Comparison of ENCODE assay signal across 8 cellular contexts in genomic region chr12:54279632-54280400, GRCh38. TPM values are rescaled to one million over a fixed set of nuclear protein-coding genes. Genes with fewer than 3 reads are reported as not detected.
DNase-seq lines count a peak whose midpoint lies in the region; ATAC-seq and TF ChIP-seq lines count a peak whose summit lies in the region.

Gene CBX5 (minus strand): TSS chr12:54280122. CDS start chr12:54257650, 22,472 bp downstream.

- peak; percentile 67 for ATAC-seq in GM19397 (IDR thresholded peaks at IDR 0.05; ENCODE audit: unreplicated experiment)
- ATAC-seq in HG03565 (IDR thresholded peaks at IDR 0.05; ENCODE audit: unreplicated experiment): peak; percentile 67

- no peak for TF ChIP-seq CTCF in CD14-positive monocyte (IDR thresholded peaks at IDR 0.05)
- TF ChIP-seq CTCF in liver (IDR thresholded peaks at IDR 0.05; ENCODE audit: low read depth, low read length, missing input control): no peak

- peaks cover 28 to 29% of the 10 kb centered on the region in 2 donors for H3K36me3 ChIP-seq in duodenal mucosa (ENCODE audit: control insufficient read depth in 1 of 2, insufficient read depth in 2 of 2, low read length in 2 of 2)
- H3K36me3 ChIP-seq in liver (ENCODE audit: control insufficient read depth in 4 of 4, insufficient read depth in 3 of 4, low read depth in 1 of 4, low read length in 3 of 4): peaks cover 7 to 29% (median 22%) of the 10 kb centered on the region in 4 donors

- peaks cover 45% of the 10 kb centered on the region for H3K4me1 Mint-ChIP-seq in CD14-positive monocyte

- H3K36me3 Mint-ChIP-seq in CD14-positive monocyte: peaks cover 33 to 36% of the 10 kb centered on the region in 2 donors

- H3K27ac Mint-ChIP-seq in CD14-positive monocyte: no peak within 1 kb of the TSS

- intact Hi-C loops in CD14-positive monocyte (cut with micrococcal nuclease): loop anchor here in 1 of 2 donors (10.0 kb wide), 1 partner anchor 45 kb away; the partner anchor contains the start of gene COPZ1

- WGBS in liver: under 1% methylated on average over 46 of the region's 46 CpGs

- DNase-seq in CD14-positive monocyte (ENCODE audit: low spot score) (peak; percentile 99), NCI-H748 treated with DMSO at 0.1 percent for 48 hours (lab: John Stamatoyannopoulos, UW) (peak; percentile 99)
- DNase-seq in activated CD4-positive, alpha-beta T cell treated with anti-CD3 and anti-CD28 coated beads, Interleukin-2, amount 50 U/mL, for 4 hours: peak; percentile 99 to 100
- peak; percentile 100 for DNase-seq in stimulated activated CD4-positive, alpha-beta T cell treated with anti-CD3 and anti-CD28 coated beads, Interleukin-4, amount 100 ng/mL, for 24 hours

- H3K27me3 ChIP-seq in duodenal mucosa (ENCODE audit: control insufficient read depth in 1 of 2, insufficient read depth in 2 of 2, low read length in 2 of 2) (no peaks in the 10 kb centered on the region), liver (ENCODE audit: control insufficient read depth in 4 of 4, insufficient read depth in 4 of 4, low read length in 3 of 4) (no peaks in the 10 kb centered on the region)

- H3K9ac ChIP-seq in duodenal mucosa (ENCODE audit: low read depth in 1 of 2, low read length in 2 of 2) (peak within 1 kb of the TSS; percentile 98 to 99), liver (ENCODE audit: low read depth in 1 of 2, low read length in 2 of 2) (peak within 1 kb of the TSS; percentile 73 to 90)

- H3K4me3 ChIP-seq in duodenal mucosa (ENCODE audit: low read depth in 1 of 2, low read length in 2 of 2) (peak within 1 kb of the TSS; percentile 88 to 100), liver (ENCODE audit: low read depth in 1 of 3, low read length in 3 of 3) (peak within 1 kb of the TSS; percentile 53 to 95 (median 86))

- peaks cover 0 to 1% (median 0%) of the 10 kb centered on the region in 3 donors for H3K27me3 Mint-ChIP-seq in CD14-positive monocyte (ENCODE audit: low read depth in 3 of 3)

- no peaks in the 10 kb centered on the region for H3K9me3 ChIP-seq in duodenal mucosa (ENCODE audit: control insufficient read depth in 1 of 2, low read length in 2 of 2)
- no peaks in the 10 kb centered on the region for H3K9me3 ChIP-seq in liver (ENCODE audit: control insufficient read depth in 4 of 4, low read length in 3 of 4)

- no peak within 1 kb of the TSS for H3K4me3 Mint-ChIP-seq in CD14-positive monocyte

- H3K27ac ChIP-seq in duodenal mucosa (ENCODE audit: low read depth, low read length) (peak within 1 kb of the TSS; percentile 87), liver (ENCODE audit: low read depth in 1 of 2, low read length in 2 of 2) (peak within 1 kb of the TSS; percentile 89 to 94)

- H3K4me1 ChIP-seq in duodenal mucosa (ENCODE audit: control insufficient read depth in 1 of 2, insufficient read depth in 2 of 2, low read length in 2 of 2) (peaks cover 37 to 56% of the 10 kb centered on the region in 2 donors), liver (ENCODE audit: control insufficient read depth in 4 of 4, insufficient read depth in 4 of 4, low read length in 3 of 4) (peaks cover 0 to 46% (median 36%) of the 10 kb centered on the region in 4 donors)

- TF ChIP-seq RAD21 in liver (IDR thresholded peaks at IDR 0.05): peak in 1 of 2 donors; percentile 47

- no peaks in the 10 kb centered on the region for H3K9me3 Mint-ChIP-seq in CD14-positive monocyte

TF ChIP-seq in liver, 16 proteins besides CTCF, POLR2A, EP300 and RAD21:
- TF ChIP-seq TAF1 (conservative IDR thresholded peaks at IDR 0.05): peak; percentile 93
- no peak for TF ChIP-seq JUND (IDR thresholded peaks at IDR 0.05)
- TF ChIP-seq SP1 (IDR thresholded peaks at IDR 0.05): peak; percentile 83
- TF ChIP-seq HNF4A (conservative IDR thresholded peaks at IDR 0.05): peak in 1 of 2 donors; percentile 41
- TF ChIP-seq GABPA (IDR thresholded peaks at IDR 0.05 in 1 of 2, conservative IDR thresholded peaks at IDR 0.05 in 1 of 2): no peak
- TF ChIP-seq ZBTB33 (IDR thresholded peaks at IDR 0.05): peak; percentile 48
- TF ChIP-seq HNF4G (IDR thresholded peaks at IDR 0.05): no peak
- TF ChIP-seq ATF3 (IDR thresholded peaks at IDR 0.05): no peak
- TF ChIP-seq NR2F2 (IDR thresholded peaks at IDR 0.05): no peak
- TF ChIP-seq RXRA (IDR thresholded peaks at IDR 0.05): peak; percentile 53 to 66
- no peak for TF ChIP-seq FOXA1 (IDR thresholded peaks at IDR 0.05)
- TF ChIP-seq FOXA2 (IDR thresholded peaks at IDR 0.05): no peak
- TF ChIP-seq EGR1 (IDR thresholded peaks at IDR 0.05; ENCODE audit: low read depth in 2 of 2): no peak
- TF ChIP-seq MAX (IDR thresholded peaks at IDR 0.05): peak; percentile 88
- TF ChIP-seq, protein P1, sequence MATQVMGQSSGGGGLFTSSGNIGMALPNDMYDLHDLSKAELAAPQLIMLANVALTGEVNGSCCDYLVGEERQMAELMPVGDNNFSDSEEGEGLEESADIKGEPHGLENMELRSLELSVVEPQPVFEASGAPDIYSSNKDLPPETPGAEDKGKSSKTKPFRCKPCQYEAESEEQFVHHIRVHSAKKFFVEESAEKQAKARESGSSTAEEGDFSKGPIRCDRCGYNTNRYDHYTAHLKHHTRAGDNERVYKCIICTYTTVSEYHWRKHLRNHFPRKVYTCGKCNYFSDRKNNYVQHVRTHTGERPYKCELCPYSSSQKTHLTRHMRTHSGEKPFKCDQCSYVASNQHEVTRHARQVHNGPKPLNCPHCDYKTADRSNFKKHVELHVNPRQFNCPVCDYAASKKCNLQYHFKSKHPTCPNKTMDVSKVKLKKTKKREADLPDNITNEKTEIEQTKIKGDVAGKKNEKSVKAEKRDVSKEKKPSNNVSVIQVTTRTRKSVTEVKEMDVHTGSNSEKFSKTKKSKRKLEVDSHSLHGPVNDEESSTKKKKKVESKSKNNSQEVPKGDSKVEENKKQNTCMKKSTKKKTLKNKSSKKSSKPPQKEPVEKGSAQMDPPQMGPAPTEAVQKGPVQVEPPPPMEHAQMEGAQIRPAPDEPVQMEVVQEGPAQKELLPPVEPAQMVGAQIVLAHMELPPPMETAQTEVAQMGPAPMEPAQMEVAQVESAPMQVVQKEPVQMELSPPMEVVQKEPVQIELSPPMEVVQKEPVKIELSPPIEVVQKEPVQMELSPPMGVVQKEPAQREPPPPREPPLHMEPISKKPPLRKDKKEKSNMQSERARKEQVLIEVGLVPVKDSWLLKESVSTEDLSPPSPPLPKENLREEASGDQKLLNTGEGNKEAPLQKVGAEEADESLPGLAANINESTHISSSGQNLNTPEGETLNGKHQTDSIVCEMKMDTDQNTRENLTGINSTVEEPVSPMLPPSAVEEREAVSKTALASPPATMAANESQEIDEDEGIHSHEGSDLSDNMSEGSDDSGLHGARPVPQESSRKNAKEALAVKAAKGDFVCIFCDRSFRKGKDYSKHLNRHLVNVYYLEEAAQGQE (IDR thresholded peaks at IDR 0.05): peak; percentile 77
- TF ChIP-seq YY1 (IDR thresholded peaks at IDR 0.05): peak; percentile 99

RNA-seq across cellular contexts. Expression of gene CBX5, which starts in this region (rescaled TPM):
- polyA plus RNA-seq in CD14-positive monocyte (1 to 10 TPM; 2.9 to 5.4 TPM), liver (1 to 10 TPM; 4.4 to 10.0 TPM)
- 10 to 100 TPM; 15.1 to 62.3 TPM for total RNA-seq in liver

Comparison
In these comparisons a context has a peak if more than half of its experiments do, and no peak if none do; other contexts are left out.
1. Peak in every context shown above with its lines: DNase-seq, ATAC-seq, H3K4me3 ChIP-seq and H3K27ac ChIP-seq.